Comparison of ENCODE assay signal across 1 cellular context in the genomic region with DNA sequence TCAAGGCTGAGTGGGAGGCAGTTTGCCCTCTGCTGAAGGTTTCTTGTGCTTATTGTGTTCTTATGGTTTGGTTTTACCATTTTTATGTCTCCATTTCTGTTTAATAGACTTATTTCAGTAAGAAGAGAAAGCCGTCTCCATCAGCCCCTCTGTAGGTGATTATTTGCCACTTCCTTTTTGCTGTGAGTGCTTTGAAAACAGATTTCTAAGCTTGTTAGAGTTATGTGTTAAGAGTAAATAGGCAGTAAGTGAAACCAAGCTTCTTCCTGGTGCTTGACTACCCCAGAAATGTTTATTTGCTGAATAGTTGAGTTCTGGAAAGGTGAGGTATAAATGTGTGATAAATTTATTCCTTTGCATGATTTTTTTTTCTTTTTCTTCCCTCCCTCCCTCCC.
TF ChIP-seq lines count a peak whose summit lies in the region.

No MANE protein-coding gene starts in this region.

TF ChIP-seq in GM12878, 131 proteins besides CTCF, POLR2A, EP300 and RAD21 (continued from another document):
- no peak for TF ChIP-seq BMI1 (IDR thresholded peaks at IDR 0.05; ENCODE audit: borderline replicate concordance)
- TF ChIP-seq SPI1 (IDR thresholded peaks at IDR 0.05; ENCODE audit: borderline replicate concordance, insufficient read depth, low read depth, low read length) = no peak
- no peak for TF ChIP-seq EGR1 (IDR thresholded peaks at IDR 0.05; ENCODE audit: borderline replicate concordance in 1 of 2, low read depth in 2 of 2, low read length in 2 of 2)
- no peak for TF ChIP-seq RB1 (IDR thresholded peaks at IDR 0.05; ENCODE audit: borderline replicate concordance)
- no peak for TF ChIP-seq ZNF217 (IDR thresholded peaks at IDR 0.05)
- TF ChIP-seq, protein P1, sequence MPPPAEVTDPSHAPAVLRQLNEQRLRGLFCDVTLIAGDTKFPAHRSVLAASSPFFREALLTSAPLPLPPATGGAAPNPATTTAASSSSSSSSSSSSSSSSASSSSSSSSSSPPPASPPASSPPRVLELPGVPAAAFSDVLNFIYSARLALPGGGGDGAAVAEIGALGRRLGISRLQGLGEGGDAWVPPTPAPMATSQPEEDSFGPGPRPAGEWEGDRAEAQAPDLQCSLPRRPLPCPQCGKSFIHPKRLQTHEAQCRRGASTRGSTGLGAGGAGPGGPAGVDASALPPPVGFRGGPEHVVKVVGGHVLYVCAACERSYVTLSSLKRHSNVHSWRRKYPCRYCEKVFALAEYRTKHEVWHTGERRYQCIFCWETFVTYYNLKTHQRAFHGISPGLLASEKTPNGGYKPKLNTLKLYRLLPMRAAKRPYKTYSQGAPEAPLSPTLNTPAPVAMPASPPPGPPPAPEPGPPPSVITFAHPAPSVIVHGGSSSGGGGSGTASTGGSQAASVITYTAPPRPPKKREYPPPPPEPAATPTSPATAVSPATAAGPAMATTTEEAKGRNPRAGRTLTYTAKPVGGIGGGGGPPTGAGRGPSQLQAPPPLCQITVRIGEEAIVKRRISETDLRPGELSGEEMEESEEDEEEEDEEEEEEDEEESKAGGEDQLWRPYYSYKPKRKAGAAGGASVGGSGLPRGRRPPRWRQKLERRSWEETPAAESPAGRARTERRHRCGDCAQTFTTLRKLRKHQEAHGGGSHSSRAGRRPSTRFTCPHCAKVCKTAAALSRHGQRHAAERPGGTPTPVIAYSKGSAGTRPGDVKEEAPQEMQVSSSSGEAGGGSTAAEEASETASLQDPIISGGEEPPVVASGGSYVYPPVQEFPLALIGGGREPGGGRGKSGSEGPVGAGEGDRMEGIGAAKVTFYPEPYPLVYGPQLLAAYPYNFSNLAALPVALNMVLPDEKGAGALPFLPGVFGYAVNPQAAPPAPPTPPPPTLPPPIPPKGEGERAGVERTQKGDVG (CRISPR knock-in tag; IDR thresholded peaks at IDR 0.05) = no peak
- no peak for TF ChIP-seq MXI1 (IDR thresholded peaks at IDR 0.05; ENCODE audit: low read depth, low read length)
- TF ChIP-seq, protein P2, sequence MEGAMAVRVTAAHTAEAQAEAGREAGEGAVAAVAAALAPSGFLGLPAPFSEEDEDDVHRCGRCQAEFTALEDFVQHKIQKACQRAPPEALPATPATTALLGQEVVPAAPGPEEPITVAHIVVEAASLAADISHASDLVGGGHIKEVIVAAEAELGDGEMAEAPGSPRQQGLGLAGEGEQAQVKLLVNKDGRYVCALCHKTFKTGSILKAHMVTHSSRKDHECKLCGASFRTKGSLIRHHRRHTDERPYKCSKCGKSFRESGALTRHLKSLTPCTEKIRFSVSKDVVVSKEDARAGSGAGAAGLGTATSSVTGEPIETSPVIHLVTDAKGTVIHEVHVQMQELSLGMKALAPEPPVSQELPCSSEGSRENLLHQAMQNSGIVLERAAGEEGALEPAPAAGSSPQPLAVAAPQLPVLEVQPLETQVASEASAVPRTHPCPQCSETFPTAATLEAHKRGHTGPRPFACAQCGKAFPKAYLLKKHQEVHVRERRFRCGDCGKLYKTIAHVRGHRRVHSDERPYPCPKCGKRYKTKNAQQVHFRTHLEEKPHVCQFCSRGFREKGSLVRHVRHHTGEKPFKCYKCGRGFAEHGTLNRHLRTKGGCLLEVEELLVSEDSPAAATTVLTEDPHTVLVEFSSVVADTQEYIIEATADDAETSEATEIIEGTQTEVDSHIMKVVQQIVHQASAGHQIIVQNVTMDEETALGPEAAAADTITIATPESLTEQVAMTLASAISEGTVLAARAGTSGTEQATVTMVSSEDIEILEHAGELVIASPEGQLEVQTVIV (IDR thresholded peaks at IDR 0.05; ENCODE audit: borderline replicate concordance, partially characterized antibody) = no peak
- TF ChIP-seq, protein P3, sequence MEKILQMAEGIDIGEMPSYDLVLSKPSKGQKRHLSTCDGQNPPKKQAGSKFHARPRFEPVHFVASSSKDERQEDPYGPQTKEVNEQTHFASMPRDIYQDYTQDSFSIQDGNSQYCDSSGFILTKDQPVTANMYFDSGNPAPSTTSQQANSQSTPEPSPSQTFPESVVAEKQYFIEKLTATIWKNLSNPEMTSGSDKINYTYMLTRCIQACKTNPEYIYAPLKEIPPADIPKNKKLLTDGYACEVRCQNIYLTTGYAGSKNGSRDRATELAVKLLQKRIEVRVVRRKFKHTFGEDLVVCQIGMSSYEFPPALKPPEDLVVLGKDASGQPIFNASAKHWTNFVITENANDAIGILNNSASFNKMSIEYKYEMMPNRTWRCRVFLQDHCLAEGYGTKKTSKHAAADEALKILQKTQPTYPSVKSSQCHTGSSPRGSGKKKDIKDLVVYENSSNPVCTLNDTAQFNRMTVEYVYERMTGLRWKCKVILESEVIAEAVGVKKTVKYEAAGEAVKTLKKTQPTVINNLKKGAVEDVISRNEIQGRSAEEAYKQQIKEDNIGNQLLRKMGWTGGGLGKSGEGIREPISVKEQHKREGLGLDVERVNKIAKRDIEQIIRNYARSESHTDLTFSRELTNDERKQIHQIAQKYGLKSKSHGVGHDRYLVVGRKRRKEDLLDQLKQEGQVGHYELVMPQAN (conservative IDR thresholded peaks at IDR 0.05) = no peak
- no peak for TF ChIP-seq KAT2A (conservative IDR thresholded peaks at IDR 0.05; ENCODE audit: control insufficient read depth, low read depth, low read length)
- TF ChIP-seq ETV6 (conservative IDR thresholded peaks at IDR 0.05 in 1 of 2, IDR thresholded peaks at IDR 0.05 in 1 of 2; ENCODE audit: borderline replicate concordance in 1 of 2, low read depth in 1 of 2) = no peak
- no peak for TF ChIP-seq HCFC1 (IDR thresholded peaks at IDR 0.05; ENCODE audit: low read length)
- TF ChIP-seq TCF12 (IDR thresholded peaks at IDR 0.05; ENCODE audit: low read depth, low read length) = no peak
- no peak for TF ChIP-seq ZZZ3 (IDR thresholded peaks at IDR 0.05; ENCODE audit: control insufficient read depth, insufficient read length, low read depth)
- TF ChIP-seq HDAC6 (IDR thresholded peaks at IDR 0.05; ENCODE audit: unreplicated experiment) = no peak
- TF ChIP-seq, protein P4, sequence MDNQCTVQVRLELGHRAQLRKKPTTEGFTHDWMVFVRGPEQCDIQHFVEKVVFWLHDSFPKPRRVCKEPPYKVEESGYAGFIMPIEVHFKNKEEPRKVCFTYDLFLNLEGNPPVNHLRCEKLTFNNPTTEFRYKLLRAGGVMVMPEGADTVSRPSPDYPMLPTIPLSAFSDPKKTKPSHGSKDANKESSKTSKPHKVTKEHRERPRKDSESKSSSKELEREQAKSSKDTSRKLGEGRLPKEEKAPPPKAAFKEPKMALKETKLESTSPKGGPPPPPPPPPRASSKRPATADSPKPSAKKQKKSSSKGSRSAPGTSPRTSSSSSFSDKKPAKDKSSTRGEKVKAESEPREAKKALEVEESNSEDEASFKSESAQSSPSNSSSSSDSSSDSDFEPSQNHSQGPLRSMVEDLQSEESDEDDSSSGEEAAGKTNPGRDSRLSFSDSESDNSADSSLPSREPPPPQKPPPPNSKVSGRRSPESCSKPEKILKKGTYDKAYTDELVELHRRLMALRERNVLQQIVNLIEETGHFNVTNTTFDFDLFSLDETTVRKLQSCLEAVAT (IDR thresholded peaks at IDR 0.05) = no peak
- TF ChIP-seq YY1 (IDR thresholded peaks at IDR 0.05; ENCODE audit: low read depth, low read length) = no peak
- TF ChIP-seq, protein P5, sequence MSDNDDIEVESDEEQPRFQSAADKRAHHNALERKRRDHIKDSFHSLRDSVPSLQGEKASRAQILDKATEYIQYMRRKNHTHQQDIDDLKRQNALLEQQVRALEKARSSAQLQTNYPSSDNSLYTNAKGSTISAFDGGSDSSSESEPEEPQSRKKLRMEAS (IDR thresholded peaks at IDR 0.05; ENCODE audit: low read depth, low read length) = no peak
